Comparison of ENCODE assay signal across 3 cellular contexts in genomic region chr6:114313816-114314215, GRCh38. TPM values are rescaled to one million over a fixed set of nuclear protein-coding genes. Genes with fewer than 3 reads are reported as not detected.
"Had no signal": no experiment of that assay in that cellular context is flagged by ENCODE, and none has a peak within 500 bp of the region (broad histone marks: within the 10 kb centered on the region; RNA-seq: fewer than 3 reads in every experiment).

No MANE protein-coding gene starts in this region.

RNA-seq across cellular contexts. Expression of gene HS3ST5, which starts 29.0 kb away (rescaled TPM):
- total RNA-seq: M059J, MCF 10A, NCI-H460 had no signal
